Comparison of ENCODE assay signal across 12 cellular contexts in the genomic region with DNA sequence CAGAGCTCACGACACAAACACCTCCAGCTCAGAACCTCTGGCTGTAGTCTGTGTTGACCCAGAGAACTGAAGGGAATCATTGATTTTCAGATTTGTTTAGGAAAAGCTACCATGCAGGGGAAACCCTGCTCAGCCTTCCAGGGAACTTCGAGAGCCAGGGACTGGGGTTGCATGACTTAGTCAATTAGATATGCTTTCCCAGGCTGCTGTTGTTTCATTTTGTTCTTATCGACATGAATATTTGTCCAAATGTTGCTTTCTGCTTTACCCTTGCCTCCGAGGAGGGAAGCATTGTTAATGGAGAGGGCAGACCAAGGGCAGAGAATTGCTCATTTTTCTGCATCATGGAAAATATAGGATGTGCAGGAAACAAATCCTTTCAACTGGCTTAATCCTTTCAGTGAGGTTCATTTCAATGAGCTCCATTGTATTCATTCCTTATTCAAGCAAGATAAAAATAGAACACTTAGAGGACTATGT.
DNase-seq lines count a peak whose midpoint lies in the region; FAIRE-seq and TF ChIP-seq lines count a peak whose summit lies in the region.
"Had no signal": no experiment of that assay in that cellular context is flagged by ENCODE, and none has a peak within 500 bp of the region (broad histone marks: within the 10 kb centered on the region; RNA-seq: fewer than 3 reads in every experiment).

No MANE protein-coding gene starts in this region.

- intact Hi-C loops in kidney (cut with DNase I), result no loop called here

- H3K4me3 ChIP-seq in ACC112 (ENCODE audit: low read depth, low read length) (peak overlapping the region; percentile 35), kidney (ENCODE audit: low read length in 2 of 2) (no peak overlapping the region)
- H3K4me3 ChIP-seq: sigmoid colon had no signal

- no peak overlapping the region for H3K27ac ChIP-seq in ACC112 (ENCODE audit: low read depth, low read length)
- H3K27ac ChIP-seq in kidney (ENCODE audit: low read depth in 2 of 2, low read length in 2 of 2), result no peak overlapping the region
- H3K27ac ChIP-seq: sigmoid colon had no signal

- no peaks in the 10 kb centered on the region for H3K36me3 ChIP-seq in ACC112 (ENCODE audit: insufficient read depth, low read length)
- no peaks in the 10 kb centered on the region for H3K36me3 ChIP-seq in kidney (ENCODE audit: control insufficient read depth in 1 of 2, insufficient read depth in 2 of 2, low read length in 2 of 2)
- H3K36me3 ChIP-seq: sigmoid colon had no signal

- peak overlapping the region; percentile 64 for H3K4me3 Mint-ChIP-seq in neural crest cell
- H3K4me3 Mint-ChIP-seq: activated CD8-positive, alpha-beta T cell treated with anti-CD3 and anti-CD28 coated beads for 36 hours; activated naive CD4-positive, alpha-beta T cell treated with anti-CD3 and anti-CD28 coated beads for 36 hours had no signal

- no peaks in the 10 kb centered on the region for H3K36me3 Mint-ChIP-seq in neural crest cell (ENCODE audit: low read depth)

- DNase-seq in NCI-H187 treated with DMSO at 0.1 percent for 48 hours (lab: John Stamatoyannopoulos, UW) (peak; percentile 62), dermis blood vessel endothelial cell (peak; percentile 46), neural crest cell (ENCODE audit: low read depth, low spot score) (no peak), H4 (ENCODE audit: low spot score) (no peak), kidney (no peak), GM19239 (ENCODE audit: insufficient read length, low spot score) (no peak), superior temporal gyrus (ENCODE audit: extremely low spot score) (no peak)
- DNase-seq: activated CD8-positive, alpha-beta T cell treated with anti-CD3 and anti-CD28 coated beads for 36 hours; activated naive CD4-positive, alpha-beta T cell treated with anti-CD3 and anti-CD28 coated beads for 36 hours; sigmoid colon; T-helper 2 cell had no signal

- H3K79me2 ChIP-seq in ACC112 (ENCODE audit: control insufficient read depth, insufficient read depth, low read length, unreplicated experiment), result no peaks in the 10 kb centered on the region

- no peaks in the 10 kb centered on the region for H3K27me3 Mint-ChIP-seq in neural crest cell (ENCODE audit: low read depth)

- no peaks in the 10 kb centered on the region for H3K9me3 ChIP-seq in kidney (ENCODE audit: control insufficient read depth in 1 of 2, low read length in 2 of 2)
- H3K9me3 ChIP-seq: sigmoid colon had no signal

- TF ChIP-seq CTCF in neural crest cell (conservative IDR thresholded peaks at IDR 0.05) (no peak), kidney (IDR thresholded peaks at IDR 0.05; ENCODE audit: borderline replicate concordance, extremely low read depth, insufficient read depth) (no peak)

- H2AFZ ChIP-seq in ACC112 (ENCODE audit: low read length, unreplicated experiment), result peak overlapping the region; percentile 82

- H3K9ac ChIP-seq in kidney (ENCODE audit: low read length in 2 of 2), result no peak overlapping the region

- no peaks in the 10 kb centered on the region for H3K27me3 ChIP-seq in ACC112 (ENCODE audit: insufficient read depth, low read length)
- H3K27me3 ChIP-seq: sigmoid colon had no signal

- peaks cover 35% of the 10 kb centered on the region for H3K4me1 Mint-ChIP-seq in neural crest cell

- peak overlapping the region; percentile 94 for H3K27ac Mint-ChIP-seq in neural crest cell (ENCODE audit: unreplicated experiment)
- H3K27ac Mint-ChIP-seq: activated CD8-positive, alpha-beta T cell treated with anti-CD3 and anti-CD28 coated beads for 36 hours; activated naive CD4-positive, alpha-beta T cell treated with anti-CD3 and anti-CD28 coated beads for 36 hours had no signal

- H3K9me3 Mint-ChIP-seq in neural crest cell, result peaks cover 2% of the 10 kb centered on the region
- H3K9me3 Mint-ChIP-seq: activated CD8-positive, alpha-beta T cell treated with anti-CD3 and anti-CD28 coated beads for 36 hours; activated naive CD4-positive, alpha-beta T cell treated with anti-CD3 and anti-CD28 coated beads for 36 hours had no signal

- H3K4me1 ChIP-seq in ACC112 (ENCODE audit: control insufficient read depth, insufficient read depth, low read length, unreplicated experiment) (peaks cover 7% of the 10 kb centered on the region), kidney (ENCODE audit: control insufficient read depth in 1 of 2, insufficient read depth in 1 of 2, low read depth in 1 of 2, low read length in 2 of 2) (peaks cover 0 to 4% of the 10 kb centered on the region in 2 donors)

- FAIRE-seq in kidney (lab: Jason Lieb, UNC) (no peak), GM19239 (lab: Jason Lieb, UNC) (no peak)

Comparison
In these comparisons a context has a peak if more than half of its experiments do, and no peak if none do; other contexts are left out.
1. DNase-seq: peak in NCI-H187 treated with DMSO at 0.1 percent for 48 hours (single experiment) and dermis blood vessel endothelial cell (single experiment); none in neural crest cell (single experiment), H4 (single experiment), kidney (single experiment), GM19239 (single experiment) and superior temporal gyrus (single experiment).